9 cellular contexts compared by ENCODE assay signal in the genomic region with DNA sequence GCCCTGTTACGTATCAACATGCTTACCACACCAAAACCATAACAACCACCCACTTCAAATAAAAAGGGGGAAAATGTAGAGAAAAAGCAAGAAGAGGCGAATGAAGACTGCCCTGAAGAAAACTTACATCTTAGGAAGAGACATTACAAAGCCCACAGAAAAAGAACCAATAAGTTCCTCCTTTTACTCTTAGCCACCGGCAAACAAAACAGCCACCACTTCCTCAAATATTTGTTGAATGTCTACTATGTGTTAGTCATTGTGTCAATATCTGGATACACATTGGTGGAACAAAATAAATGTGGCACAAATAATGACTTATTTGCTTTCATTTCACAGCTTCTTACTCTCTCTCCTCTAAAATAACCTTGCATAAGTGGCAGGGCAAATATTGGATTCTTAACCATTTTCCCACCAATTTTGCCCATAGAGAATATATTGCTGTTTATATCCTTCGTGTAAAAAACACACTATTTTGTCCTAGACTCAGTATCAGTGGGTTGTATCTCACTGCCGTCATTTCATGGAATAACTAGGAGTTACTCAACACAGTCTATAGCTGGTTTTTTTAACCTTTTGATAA.
DNase-seq lines count a peak whose midpoint lies in the region; ATAC-seq and TF ChIP-seq lines count a peak whose summit lies in the region.
"Had no signal": no experiment of that assay in that cellular context is flagged by ENCODE, and none has a peak within 500 bp of the region (broad histone marks: within the 10 kb centered on the region; RNA-seq: fewer than 3 reads in every experiment).

No MANE protein-coding gene starts in this region.

- CTCF ChIA-PET in activated CD4-positive, alpha-beta memory T cell treated with anti-CD3 and anti-CD28 coated beads, Interleukin-2, amount 10 ng/mL, durations not matched to agents 7 days and 5 days (lab: Charles Lee) = no interaction called here

- peak; percentile 70 for DNase-seq in AG10803 (ENCODE audit: low read depth)
- peak; percentile 33 for DNase-seq in HS-5 (ENCODE audit: low read depth)
- peak; percentile 69 for DNase-seq in kidney glomerular epithelial cell (lab: John Stamatoyannopoulos, UW)
- DNase-seq in sigmoid colon = no peak
- no peak for DNase-seq in activated CD4-positive, alpha-beta memory T cell treated with anti-CD3 and anti-CD28 coated beads, Interleukin-2, amount 10 ng/mL, durations not matched to agents 7 days and 5 days
- no peak for DNase-seq in NCI-H510A treated with DMSO at 0.1 percent for 48 hours (lab: John Stamatoyannopoulos, UW)
- DNase-seq: DND-41 had no signal

- H3K27ac Mint-ChIP-seq in activated CD4-positive, alpha-beta memory T cell treated with anti-CD3 and anti-CD28 coated beads, Interleukin-2, amount 10 ng/mL, durations not matched to agents 7 days and 5 days = no peak overlapping the region

- H3K27ac ChIP-seq in SU-DHL-6 (ENCODE audit: low read depth, low read length) (no peak overlapping the region), sigmoid colon (no peak overlapping the region)

- H2AFZ ChIP-seq in SU-DHL-6 (ENCODE audit: low read depth, low read length, severe bottlenecking) = no peak overlapping the region

- no peak for TF ChIP-seq CTCF in AG10803 (conservative IDR thresholded peaks at IDR 0.05; ENCODE audit: low read length)
- TF ChIP-seq CTCF in SU-DHL-6 (IDR thresholded peaks at IDR 0.05; ENCODE audit: insufficient read depth, low read length, poor library complexity, severe bottlenecking) = no peak
- TF ChIP-seq CTCF in sigmoid colon (IDR thresholded peaks at IDR 0.05) = no peak

- no peaks in the 10 kb centered on the region for H3K9me2 ChIP-seq in SU-DHL-6 (replicated peaks; ENCODE audit: insufficient read depth, low read length)

- no peaks in the 10 kb centered on the region for H3K9me3 Mint-ChIP-seq in activated CD4-positive, alpha-beta memory T cell treated with anti-CD3 and anti-CD28 coated beads, Interleukin-2, amount 10 ng/mL, durations not matched to agents 7 days and 5 days

- POLR2A ChIA-PET in activated CD4-positive, alpha-beta memory T cell treated with anti-CD3 and anti-CD28 coated beads, Interleukin-2, amount 10 ng/mL, durations not matched to agents 7 days and 5 days (lab: Charles Lee) = no interaction called here

- H3K9ac ChIP-seq in SU-DHL-6 (ENCODE audit: low read length) = no peak overlapping the region

- no peak for TF ChIP-seq EP300 in sigmoid colon (IDR thresholded peaks at IDR 0.05)

- H3K27me3 Mint-ChIP-seq in activated CD4-positive, alpha-beta memory T cell treated with anti-CD3 and anti-CD28 coated beads, Interleukin-2, amount 10 ng/mL, durations not matched to agents 7 days and 5 days = no peaks in the 10 kb centered on the region

- WGBS in sigmoid colon, 2 donors = 59 to 77% methylated on average over 5 of the region's 5 CpGs

- no peaks in the 10 kb centered on the region for H3K9me3 ChIP-seq in SU-DHL-6 (ENCODE audit: insufficient read depth, low read length)
- no peaks in the 10 kb centered on the region for H3K9me3 ChIP-seq in sigmoid colon

- H3K36me3 ChIP-seq in SU-DHL-6 (ENCODE audit: low read length) = no peaks in the 10 kb centered on the region
- no peaks in the 10 kb centered on the region for H3K36me3 ChIP-seq in sigmoid colon

- H3K4me3 Mint-ChIP-seq in activated CD4-positive, alpha-beta memory T cell treated with anti-CD3 and anti-CD28 coated beads, Interleukin-2, amount 10 ng/mL, durations not matched to agents 7 days and 5 days = no peak overlapping the region

- H3K4me2 ChIP-seq in SU-DHL-6 (ENCODE audit: low read depth, low read length, poor library complexity, severe bottlenecking) = peak overlapping the region; percentile 23

- no peaks in the 10 kb centered on the region for H3K4me1 ChIP-seq in sigmoid colon

- no peak for TF ChIP-seq POLR2A in sigmoid colon (IDR thresholded peaks at IDR 0.05)

- H3K4me1 Mint-ChIP-seq in activated CD4-positive, alpha-beta memory T cell treated with anti-CD3 and anti-CD28 coated beads, Interleukin-2, amount 10 ng/mL, durations not matched to agents 7 days and 5 days = peaks cover 10% of the 10 kb centered on the region

- H3K4me3 ChIP-seq in AG10803 (ENCODE audit: low read length) = no peak overlapping the region
- no peak overlapping the region for H3K4me3 ChIP-seq in SU-DHL-6 (ENCODE audit: insufficient read depth, low read length, poor library complexity, severe bottlenecking)
- no peak overlapping the region for H3K4me3 ChIP-seq in sigmoid colon

- no peaks in the 10 kb centered on the region for H4K20me1 ChIP-seq in SU-DHL-6 (ENCODE audit: low read depth, low read length)

- H3K36me3 Mint-ChIP-seq in activated CD4-positive, alpha-beta memory T cell treated with anti-CD3 and anti-CD28 coated beads, Interleukin-2, amount 10 ng/mL, durations not matched to agents 7 days and 5 days (ENCODE audit: low read depth) = peaks cover 5% of the 10 kb centered on the region

- no peaks in the 10 kb centered on the region for H3F3A ChIP-seq in SU-DHL-6 (ENCODE audit: insufficient read depth)

- no peaks in the 10 kb centered on the region for H3K79me2 ChIP-seq in SU-DHL-6 (ENCODE audit: insufficient read depth, low read length)

- ATAC-seq in GM19328 (IDR thresholded peaks at IDR 0.05; ENCODE audit: unreplicated experiment) = no peak

- intact Hi-C loops in sigmoid colon (cut with DNase I) = no loop called here

- H3K27me3 ChIP-seq in SU-DHL-6 (ENCODE audit: low read length) = no peaks in the 10 kb centered on the region
- no peaks in the 10 kb centered on the region for H3K27me3 ChIP-seq in sigmoid colon

Comparison
In these comparisons a context has a peak if more than half of its experiments do, and no peak if none do; other contexts are left out.
1. DNase-seq: peak in AG10803 (single experiment), HS-5 (single experiment) and kidney glomerular epithelial cell (single experiment); none in sigmoid colon (single experiment), activated CD4-positive, alpha-beta memory T cell treated with anti-CD3 and anti-CD28 coated beads, Interleukin-2, amount 10 ng/mL, durations not matched to agents 7 days and 5 days (single experiment) and NCI-H510A treated with DMSO at 0.1 percent for 48 hours (single experiment).